Comparison of ENCODE assay signal across 13 cellular contexts in genomic region chr2:177207101-177207500, GRCh38. TPM values are rescaled to one million over a fixed set of nuclear protein-coding genes. Genes with fewer than 3 reads are reported as not detected.
DNase-seq lines count a peak whose midpoint lies in the region; ATAC-seq and TF ChIP-seq lines count a peak whose summit lies in the region.
"Had no signal": no experiment of that assay in that cellular context is flagged by ENCODE, and none has a peak within 500 bp of the region (broad histone marks: within the 10 kb centered on the region; RNA-seq: fewer than 3 reads in every experiment).

No MANE protein-coding gene starts in this region.

- in situ Hi-C loops in KBM-7 (cut with MboI; ENCODE audit: low pct_unique_long_range_greater_than_20kb, low sequenced_read_pairs), result no loop called here

- no peak overlapping the region for H3K27ac ChIP-seq in foreskin keratinocyte
- H3K27ac ChIP-seq: colonic mucosa, gastroesophageal sphincter, prostate gland had no signal

- H3K4me1 ChIP-seq in foreskin keratinocyte, result no peaks in the 10 kb centered on the region
- H3K4me1 ChIP-seq: colonic mucosa, prostate gland had no signal

- H3K36me3 Mint-ChIP-seq in activated T-helper 17 cell treated with anti-CD3 and anti-CD28 coated beads, Interleukin-2, amount 50 U/mL, for 72 hours (ENCODE audit: low read depth), result peaks cover 3% of the 10 kb centered on the region

- no peaks in the 10 kb centered on the region for H3K9me3 Mint-ChIP-seq in activated T-helper 17 cell treated with anti-CD3 and anti-CD28 coated beads, Interleukin-2, amount 50 U/mL, for 72 hours
- H3K9me3 Mint-ChIP-seq: activated naive CD4-positive, alpha-beta T cell treated with anti-CD3 and anti-CD28 coated beads for 36 hours had no signal

- peak overlapping the region; percentile 52 for H3K4me3 Mint-ChIP-seq in activated T-helper 17 cell treated with anti-CD3 and anti-CD28 coated beads, Interleukin-2, amount 50 U/mL, for 72 hours
- H3K4me3 Mint-ChIP-seq: activated naive CD4-positive, alpha-beta T cell treated with anti-CD3 and anti-CD28 coated beads for 36 hours had no signal

- H3K27ac Mint-ChIP-seq in activated T-helper 17 cell treated with anti-CD3 and anti-CD28 coated beads, Interleukin-2, amount 50 U/mL, for 72 hours, result peak overlapping the region; percentile 66
- H3K27ac Mint-ChIP-seq: activated naive CD4-positive, alpha-beta T cell treated with anti-CD3 and anti-CD28 coated beads for 36 hours had no signal

- peak; percentile 53 for ATAC-seq in GM18520 (IDR thresholded peaks at IDR 0.05; ENCODE audit: unreplicated experiment)
- ATAC-seq in GM19467 (IDR thresholded peaks at IDR 0.05; ENCODE audit: unreplicated experiment), result peak; percentile 40
- peak; percentile 60 for ATAC-seq in HG03025 (IDR thresholded peaks at IDR 0.05; ENCODE audit: low FRiP score, unreplicated experiment)
- peak; percentile 80 for ATAC-seq in activated T-helper 17 cell treated with anti-CD3 and anti-CD28 coated beads, Interleukin-2, amount 50 U/mL, for 72 hours (replicated peaks)
- no peak for ATAC-seq in foreskin keratinocyte
- ATAC-seq: gastroesophageal sphincter had no signal

- no peak for TF ChIP-seq CTCF in foreskin keratinocyte (conservative IDR thresholded peaks at IDR 0.05)

- DNase-seq in NCI-H187 (lab: John Stamatoyannopoulos, UW) (no peak), foreskin keratinocyte (no peak), germinal center (ENCODE audit: low spot score) (no peak), KBM-7 (no peak)
- DNase-seq: activated naive CD4-positive, alpha-beta T cell treated with anti-CD3 and anti-CD28 coated beads for 36 hours; colonic mucosa; H7 had no signal

- H3K27me3 Mint-ChIP-seq in activated T-helper 17 cell treated with anti-CD3 and anti-CD28 coated beads, Interleukin-2, amount 50 U/mL, for 72 hours, result no peaks in the 10 kb centered on the region

- H3K4me1 Mint-ChIP-seq in activated T-helper 17 cell treated with anti-CD3 and anti-CD28 coated beads, Interleukin-2, amount 50 U/mL, for 72 hours, result peaks cover 4% of the 10 kb centered on the region

- H3K27me3 ChIP-seq in foreskin keratinocyte, result no peaks in the 10 kb centered on the region
- H3K27me3 ChIP-seq: colonic mucosa, gastroesophageal sphincter had no signal

RNA-seq across cellular contexts. Expression of gene HNRNPA3, which starts 5.5 kb away (rescaled TPM):
- total RNA-seq in activated T-helper 17 cell treated with anti-CD3 and anti-CD28 coated beads, Interleukin-2, amount 50 U/mL, for 72 hours, result 100 to 1,000 TPM; 120 to 260 TPM
- 140 and 159 TPM in 2 replicates for total RNA-seq in foreskin keratinocyte
- 417 and 454 TPM in 2 replicates for polyA plus RNA-seq in foreskin keratinocyte

RNA-seq across cellular contexts. Expression of gene NFE2L2, which starts 57.4 kb away (rescaled TPM):
- 10 to 100 TPM; 39.3 to 49.4 TPM for total RNA-seq in activated T-helper 17 cell treated with anti-CD3 and anti-CD28 coated beads, Interleukin-2, amount 50 U/mL, for 72 hours
- 85.0 TPM in 2 replicates for total RNA-seq in foreskin keratinocyte
- 47.1 and 59.4 TPM in 2 replicates for polyA plus RNA-seq in foreskin keratinocyte
